8 cellular contexts compared by ENCODE assay signal in genomic region chr2:99488587-99488998, GRCh38. TPM values are rescaled to one million over a fixed set of nuclear protein-coding genes. Genes with fewer than 3 reads are reported as not detected.
DNase-seq lines count a peak whose midpoint lies in the region; ATAC-seq and TF ChIP-seq lines count a peak whose summit lies in the region.

No MANE protein-coding gene starts in this region.

- TF ChIP-seq POLR2A in adrenal gland (IDR thresholded peaks at IDR 0.05): no peak

- intact Hi-C loops in adrenal gland (cut with DNase I): no loop called here

- H3K27me3 ChIP-seq in Loucy (ENCODE audit: insufficient read depth, low read length, poor library complexity, severe bottlenecking) (no peaks in the 10 kb centered on the region), adrenal gland (no peaks in the 10 kb centered on the region), iPS-20b (ENCODE audit: insufficient read depth, low read length) (no peaks in the 10 kb centered on the region)

- WGBS in adrenal gland, 4 donors: 0 to 6% (median 4%) methylated on average over 7 of the region's 7 CpGs

- no peaks in the 10 kb centered on the region for H3K27me3 Mint-ChIP-seq in stimulated activated memory B cell treated with anti-CD40 and anti-IgM and Interleukin-4, amounts not matched to agents 10 μg/mL and 1 μg/mL and 100 μg/mL, for 72 hours

- H3K9me3 ChIP-seq in Loucy (ENCODE audit: insufficient read depth, low read depth, low read length): no peaks in the 10 kb centered on the region
- H3K9me3 ChIP-seq in adrenal gland (replicated peaks in 1 of 3): no peaks in the 10 kb centered on the region
- no peaks in the 10 kb centered on the region for H3K9me3 ChIP-seq in iPS-20b (ENCODE audit: insufficient read depth, low read depth, low read length)

- peak overlapping the region; percentile 88 for H3K27ac Mint-ChIP-seq in stimulated activated memory B cell treated with anti-CD40 and anti-IgM and Interleukin-4, amounts not matched to agents 10 μg/mL and 1 μg/mL and 100 μg/mL, for 72 hours

- H3K4me2 ChIP-seq in Loucy (ENCODE audit: low read depth, low read length, poor library complexity, severe bottlenecking): peak overlapping the region; percentile 89

- H2AFZ ChIP-seq in Loucy (ENCODE audit: low read length): peak overlapping the region; percentile 62; the same call in 1 of the 2 replicates

- H3K4me1 Mint-ChIP-seq in stimulated activated memory B cell treated with anti-CD40 and anti-IgM and Interleukin-4, amounts not matched to agents 10 μg/mL and 1 μg/mL and 100 μg/mL, for 72 hours: peaks cover 39% of the 10 kb centered on the region

- H3K9ac ChIP-seq in Loucy (ENCODE audit: low read depth, low read length, poor library complexity, severe bottlenecking): peak overlapping the region; percentile 79
- H3K9ac ChIP-seq in iPS-20b (ENCODE audit: low read depth, low read length): peak overlapping the region; percentile 90

- peak overlapping the region; percentile 94 for H3K4me3 Mint-ChIP-seq in stimulated activated memory B cell treated with anti-CD40 and anti-IgM and Interleukin-4, amounts not matched to agents 10 μg/mL and 1 μg/mL and 100 μg/mL, for 72 hours

- H3K4me1 ChIP-seq in Loucy (ENCODE audit: insufficient read depth, low read length, poor library complexity, severe bottlenecking): peaks cover 52% of the 10 kb centered on the region
- peaks cover 14 to 53% of the 10 kb centered on the region in 2 donors for H3K4me1 ChIP-seq in adrenal gland (replicated peaks in 1 of 2)
- peaks cover 19% of the 10 kb centered on the region; the same call in 1 of the 2 replicates for H3K4me1 ChIP-seq in iPS-20b (ENCODE audit: insufficient read depth, low read length)

- peak; percentile 28 for DNase-seq in NCI-H2196 (lab: John Stamatoyannopoulos, UW; ENCODE audit: unreplicated experiment)
- DNase-seq in NCI-H2196 treated with DMSO at 0.1 percent for 48 hours (lab: John Stamatoyannopoulos, UW; ENCODE audit: unreplicated experiment): no peak
- DNase-seq in adrenal gland: peak in 1 of 7 donors; percentile 29
- DNase-seq in activated gamma-delta T cell treated with Interleukin-2 at 50 U/mL for 16 hours: no peak
- DNase-seq in epidermal melanocyte (ENCODE audit: insufficient read length, low spot score): no peak

- H3F3A ChIP-seq in Loucy (ENCODE audit: low read depth): no peaks in the 10 kb centered on the region

- H3K27ac ChIP-seq in adrenal gland (peak overlapping the region; percentile 19 to 100 (median 97)), iPS-20b (ENCODE audit: low read length) (peak overlapping the region; percentile 18)

- no peaks in the 10 kb centered on the region for H3K9me3 Mint-ChIP-seq in stimulated activated memory B cell treated with anti-CD40 and anti-IgM and Interleukin-4, amounts not matched to agents 10 μg/mL and 1 μg/mL and 100 μg/mL, for 72 hours

- peaks cover 58% of the 10 kb centered on the region for H3K79me2 ChIP-seq in Loucy (ENCODE audit: insufficient read depth, low read length)

- no peaks in the 10 kb centered on the region for H3K9me2 ChIP-seq in Loucy (replicated peaks; ENCODE audit: low read depth, low read length)

- no peaks in the 10 kb centered on the region for H3K36me3 ChIP-seq in Loucy (ENCODE audit: insufficient read depth, low read length)
- no peaks in the 10 kb centered on the region for H3K36me3 ChIP-seq in adrenal gland (replicated peaks in 1 of 2)
- H3K36me3 ChIP-seq in iPS-20b (ENCODE audit: insufficient read depth, low read depth, low read length): no peaks in the 10 kb centered on the region

- no peaks in the 10 kb centered on the region for H3K36me3 Mint-ChIP-seq in stimulated activated memory B cell treated with anti-CD40 and anti-IgM and Interleukin-4, amounts not matched to agents 10 μg/mL and 1 μg/mL and 100 μg/mL, for 72 hours

- H4K20me1 ChIP-seq in Loucy (ENCODE audit: insufficient read depth, low read length, poor library complexity, severe bottlenecking): peaks cover 54% of the 10 kb centered on the region

- TF ChIP-seq CTCF in Loucy (conservative IDR thresholded peaks at IDR 0.05; ENCODE audit: low read length) (no peak), adrenal gland (IDR thresholded peaks at IDR 0.05) (no peak)

- H3K4me3 ChIP-seq in Loucy (ENCODE audit: low read length, poor library complexity, severe bottlenecking) (peak overlapping the region; percentile 91), adrenal gland (peak overlapping the region; percentile 26 to 99 (median 76)), iPS-20b (ENCODE audit: low read length) (peak overlapping the region; percentile 94)

- ATAC-seq in stimulated activated memory B cell treated with anti-CD40 and anti-IgM and Interleukin-4, amounts not matched to agents 10 μg/mL and 1 μg/mL and 100 μg/mL, for 72 hours: no peak

RNA-seq across cellular contexts. Expression of gene REV1, which starts 1.2 kb away (rescaled TPM):
- total RNA-seq in adrenal gland: 10 to 100 TPM; 20.9 to 66.2 (median 47.5) TPM
- polyA plus RNA-seq in adrenal gland: 10 to 100 TPM; 28.6 to 46.9 (median 31.9) TPM
